In the genomic region with DNA sequence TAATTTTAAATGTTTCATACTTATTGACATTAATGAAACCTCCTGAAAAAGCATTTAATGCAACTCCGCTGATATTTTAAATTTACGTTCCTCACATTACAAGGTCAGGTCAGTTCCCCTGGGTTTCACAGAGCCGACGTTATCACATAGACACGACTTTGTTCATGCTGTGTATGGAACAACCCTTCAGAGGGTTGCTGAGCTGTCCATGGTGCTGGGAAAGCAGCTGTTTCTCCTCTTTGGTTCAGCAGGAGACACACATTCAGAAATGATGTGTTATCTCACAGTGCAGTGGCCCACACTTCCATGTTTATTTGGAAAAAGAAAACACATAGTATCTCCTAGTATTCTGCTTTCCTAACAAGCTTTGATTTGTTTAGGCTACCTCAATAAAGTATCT, we compare ENCODE assay signal across 11 cellular contexts. TPM values are rescaled to one million over a fixed set of nuclear protein-coding genes. Genes with fewer than 3 reads are reported as not detected.
DNase-seq lines count a peak whose midpoint lies in the region; ATAC-seq and TF ChIP-seq lines count a peak whose summit lies in the region.
"Had no signal": no experiment of that assay in that cellular context is flagged by ENCODE, and none has a peak within 500 bp of the region (broad histone marks: within the 10 kb centered on the region; RNA-seq: fewer than 3 reads in every experiment).

No MANE protein-coding gene starts in this region.

- no peak overlapping the region for H2BK20ac ChIP-seq in H9 (ENCODE audit: low read depth, low read length, poor library complexity, severe bottlenecking)

- H3K4me3 ChIP-seq in upper lobe of right lung = no peak overlapping the region
- H3K4me3 ChIP-seq: Peyer's patch had no signal

- no peak overlapping the region for H4K5ac ChIP-seq in H9 (ENCODE audit: insufficient read length, low read depth, low read length)

- H3K9me3 Mint-ChIP-seq in H9 = no peaks in the 10 kb centered on the region
- H3K9me3 Mint-ChIP-seq in activated CD4-positive, alpha-beta T cell treated with anti-CD3 and anti-CD28 coated beads, Interleukin-2, amount 10 ng/mL, durations not matched to agents 7 days and 5 days = no peaks in the 10 kb centered on the region
- H3K9me3 Mint-ChIP-seq: activated naive CD4-positive, alpha-beta T cell treated with anti-CD3 and anti-CD28 coated beads, Interleukin-2, amount 50 U/mL, for 24 hours; CD8-positive, alpha-beta memory T cell had no signal

- no peaks in the 10 kb centered on the region for H3K23me2 ChIP-seq in H9 (ENCODE audit: insufficient read length, low read depth, low read length, poor library complexity, severe bottlenecking)

- in situ Hi-C loops in GM13976 (cut with MboI; ENCODE audit: low sequenced_read_pairs, unreplicated experiment) = no loop called here

- no peak overlapping the region for H2BK15ac ChIP-seq in H9 (ENCODE audit: low read depth, low read length)

- H3K9me3 ChIP-seq in H9 (ENCODE audit: control insufficient read depth, low read depth, low read length) = no peaks in the 10 kb centered on the region
- no peaks in the 10 kb centered on the region for H3K9me3 ChIP-seq in upper lobe of right lung
- H3K9me3 ChIP-seq: Peyer's patch had no signal

- H3K4me1 Mint-ChIP-seq in H9 = peaks cover 7 to 13% of the 10 kb centered on the region in 2 experiments
- H3K4me1 Mint-ChIP-seq in activated CD4-positive, alpha-beta T cell treated with anti-CD3 and anti-CD28 coated beads, Interleukin-2, amount 10 ng/mL, durations not matched to agents 7 days and 5 days = no peaks in the 10 kb centered on the region
- H3K4me1 Mint-ChIP-seq: activated naive CD4-positive, alpha-beta T cell treated with anti-CD3 and anti-CD28 coated beads, Interleukin-2, amount 50 U/mL, for 24 hours had no signal

- no peak overlapping the region for H3K27ac ChIP-seq in H9 (ENCODE audit: insufficient read length, low read depth, low read length)
- H3K27ac ChIP-seq in upper lobe of right lung = no peak overlapping the region
- H3K27ac ChIP-seq: Peyer's patch had no signal

- H3K18ac ChIP-seq in H9 (ENCODE audit: insufficient read length, low read depth, low read length) = no peak overlapping the region

- H3K4me1 ChIP-seq in H9 (ENCODE audit: insufficient read depth, low read length) = 0 out of 2 replicates have a peak, but pooled peaks cover 4% of the 10 kb centered on the region
- H3K4me1 ChIP-seq in upper lobe of right lung = no peaks in the 10 kb centered on the region
- H3K4me1 ChIP-seq: Peyer's patch had no signal

- H3K27ac Mint-ChIP-seq in H9 = no peak overlapping the region
- H3K27ac Mint-ChIP-seq in activated CD4-positive, alpha-beta T cell treated with anti-CD3 and anti-CD28 coated beads, Interleukin-2, amount 10 ng/mL, durations not matched to agents 7 days and 5 days = no peak overlapping the region
- H3K27ac Mint-ChIP-seq: activated naive CD4-positive, alpha-beta T cell treated with anti-CD3 and anti-CD28 coated beads, Interleukin-2, amount 50 U/mL, for 24 hours; CD8-positive, alpha-beta memory T cell had no signal

- no peak overlapping the region for H3K14ac ChIP-seq in H9 (ENCODE audit: insufficient read depth, low read length)

- H4K8ac ChIP-seq in H9 (replicated peaks; ENCODE audit: insufficient read length, low read depth, low read length) = no peak overlapping the region

- H3K23ac ChIP-seq in H9 (ENCODE audit: insufficient read length, low read depth, low read length) = no peak overlapping the region

- H3K9ac ChIP-seq in H9 (ENCODE audit: extremely low read depth, insufficient read length, low read length) = no peak overlapping the region

- no CpG with 5 or more reads among the region's 5 CpGs for WGBS in H9 (ENCODE audit: extremely low coverage, insufficient read length, low lambda C conversion rate)

- H3K27me3 Mint-ChIP-seq in H9 (ENCODE audit: low read depth) = no peaks in the 10 kb centered on the region
- no peaks in the 10 kb centered on the region for H3K27me3 Mint-ChIP-seq in activated CD4-positive, alpha-beta T cell treated with anti-CD3 and anti-CD28 coated beads, Interleukin-2, amount 10 ng/mL, durations not matched to agents 7 days and 5 days
- H3K27me3 Mint-ChIP-seq: activated naive CD4-positive, alpha-beta T cell treated with anti-CD3 and anti-CD28 coated beads, Interleukin-2, amount 50 U/mL, for 24 hours; CD8-positive, alpha-beta memory T cell had no signal

- no peak overlapping the region for H2BK120ac ChIP-seq in H9 (ENCODE audit: low read depth, low read length, poor library complexity, severe bottlenecking)

- H3K36me3 ChIP-seq in upper lobe of right lung = no peaks in the 10 kb centered on the region
- H3K36me3 ChIP-seq: Peyer's patch had no signal

- no peak overlapping the region for H4K91ac ChIP-seq in H9 (ENCODE audit: insufficient read length, low read depth, low read length)

- H3K4me3 Mint-ChIP-seq in H9 = no peak overlapping the region
- H3K4me3 Mint-ChIP-seq in activated CD4-positive, alpha-beta T cell treated with anti-CD3 and anti-CD28 coated beads, Interleukin-2, amount 10 ng/mL, durations not matched to agents 7 days and 5 days = no peak overlapping the region
- H3K4me3 Mint-ChIP-seq: activated naive CD4-positive, alpha-beta T cell treated with anti-CD3 and anti-CD28 coated beads, Interleukin-2, amount 50 U/mL, for 24 hours; CD8-positive, alpha-beta memory T cell had no signal

- no peaks in the 10 kb centered on the region for H3K79me1 ChIP-seq in H9 (ENCODE audit: insufficient read depth, low read depth, low read length, poor library complexity, severe bottlenecking)

- H3K4ac ChIP-seq in H9 (ENCODE audit: low read depth, low read length) = no peak overlapping the region

- no peak overlapping the region for H3T11ph ChIP-seq in H9 (ENCODE audit: low read length)

- TF ChIP-seq CTCF in H9 (conservative IDR thresholded peaks at IDR 0.05) (no peak), GM13976 (IDR thresholded peaks at IDR 0.05; ENCODE audit: borderline replicate concordance, control extremely low read depth, extremely low read depth, insufficient read depth, missing control alignments) (no peak), upper lobe of right lung (IDR thresholded peaks at IDR 0.05) (no peak)

- H3K79me2 ChIP-seq in H9 (ENCODE audit: insufficient read depth, low read length) = no peaks in the 10 kb centered on the region

- H3K56ac ChIP-seq in H9 (ENCODE audit: insufficient read length, low read depth, low read length) = no peak overlapping the region

- CTCF ChIA-PET in activated CD4-positive, alpha-beta T cell treated with anti-CD3 and anti-CD28 coated beads, Interleukin-2, amount 10 ng/mL, durations not matched to agents 7 days and 5 days (lab: Charles Lee) = no interaction called here

- H2BK12ac ChIP-seq in H9 (ENCODE audit: insufficient read length, low read depth, low read length) = no peak overlapping the region

- DNase-seq in A172 (ENCODE audit: low spot score) (peak; percentile 66), H9 (peak; percentile 54), hepatic stellate cell (ENCODE audit: low spot score) (peak; percentile 3), GM13976 (ENCODE audit: low spot score) (no peak), upper lobe of right lung (no peak), NCI-H2171 treated with DMSO at 0.1 percent for 48 hours (lab: John Stamatoyannopoulos, UW) (no peak)
- DNase-seq in activated CD4-positive, alpha-beta T cell treated with anti-CD3 and anti-CD28 coated beads, Interleukin-2, amount 10 ng/mL, durations not matched to agents 7 days and 5 days = peak; percentile 32
- DNase-seq: CD8-positive, alpha-beta memory T cell; Peyer's patch had no signal

- intact Hi-C loops in upper lobe of right lung (cut with DNase I) = no loop called here

- ATAC-seq in upper lobe of right lung (no peak), esophagus mucosa (no peak)

- H2AK5ac ChIP-seq in H9 (ENCODE audit: insufficient read length, low read length) = no peak overlapping the region

- no peak overlapping the region for H2AFZ ChIP-seq in H9 (ENCODE audit: low read length)

- POLR2A ChIA-PET in activated CD4-positive, alpha-beta T cell treated with anti-CD3 and anti-CD28 coated beads, Interleukin-2, amount 10 ng/mL, durations not matched to agents 7 days and 5 days (lab: Charles Lee) = no interaction called here

- no peaks in the 10 kb centered on the region for H4K20me1 ChIP-seq in H9 (ENCODE audit: control insufficient read depth, insufficient read depth, insufficient read length)

- no peaks in the 10 kb centered on the region for H3K27me3 ChIP-seq in H9 (ENCODE audit: insufficient read depth, low read length)
- H3K27me3 ChIP-seq in upper lobe of right lung = no peaks in the 10 kb centered on the region
- H3K27me3 ChIP-seq: Peyer's patch had no signal

- H3K4me2 ChIP-seq in H9 (ENCODE audit: insufficient read depth, insufficient read length, low read length) = no peak overlapping the region

- H2BK5ac ChIP-seq in H9 (ENCODE audit: insufficient read length, low read length) = no peak overlapping the region

- H3K36me3 Mint-ChIP-seq in H9 (ENCODE audit: insufficient read depth in 1 of 3, low read depth in 3 of 3) = no peaks in the 10 kb centered on the region
- no peaks in the 10 kb centered on the region for H3K36me3 Mint-ChIP-seq in activated CD4-positive, alpha-beta T cell treated with anti-CD3 and anti-CD28 coated beads, Interleukin-2, amount 10 ng/mL, durations not matched to agents 7 days and 5 days (ENCODE audit: low read depth)
- H3K36me3 Mint-ChIP-seq: activated naive CD4-positive, alpha-beta T cell treated with anti-CD3 and anti-CD28 coated beads, Interleukin-2, amount 50 U/mL, for 24 hours; CD8-positive, alpha-beta memory T cell had no signal

RNA-seq across cellular contexts. Expression of a gene that starts 53.5 kb away (rescaled TPM):
- 9.9 and 14.0 TPM in 2 replicates for total RNA-seq in A172 (2014; rRNA removed; shearing (Covaris generic))
- total RNA-seq in H9 (2021) (14.3 and 15.2 TPM in 2 replicates), upper lobe of right lung (1.2 TPM), esophagus mucosa (0.76 TPM)
- total RNA-seq in activated CD4-positive, alpha-beta T cell treated with anti-CD3 and anti-CD28 coated beads, Interleukin-2, amount 10 ng/mL, durations not matched to agents 7 days and 5 days = 1 to 10 TPM; 1.8 TPM

Comparison
In these comparisons a context has a peak if more than half of its experiments do, and no peak if none do; other contexts are left out.
1. DNase-seq: peak in A172 (single experiment), H9 (single experiment), activated CD4-positive, alpha-beta T cell treated with anti-CD3 and anti-CD28 coated beads, Interleukin-2, amount 10 ng/mL, durations not matched to agents 7 days and 5 days (single experiment) and hepatic stellate cell (single experiment); none in GM13976 (single experiment), upper lobe of right lung (single experiment) and NCI-H2171 treated with DMSO at 0.1 percent for 48 hours (single experiment).